In genomic region chr19:39759457-39760184, GRCh38 we compare ENCODE assay signal across 22 cellular contexts. TPM values are rescaled to one million over a fixed set of nuclear protein-coding genes. Genes with fewer than 3 reads are reported as not detected.
DNase-seq lines count a peak whose midpoint lies in the region; ATAC-seq, FAIRE-seq and TF ChIP-seq lines count a peak whose summit lies in the region.
"Had no signal": no experiment of that assay in that cellular context is flagged by ENCODE, and none has a peak within 500 bp of the region (broad histone marks: within the 10 kb centered on the region; RNA-seq: fewer than 3 reads in every experiment).

No MANE protein-coding gene starts in this region.

- intact Hi-C loops in left colon (cut with DNase I, micrococcal nuclease) (no loop called here), Calu3 (cut with micrococcal nuclease; ENCODE audit: unreplicated experiment) (loop anchor here (10.0 kb wide), 1 partner anchor 205 kb away; no protein-coding TSS in a partner anchor)

- no peak overlapping the region for H3K27ac Mint-ChIP-seq in Calu3 (ENCODE audit: unreplicated experiment)
- H3K27ac Mint-ChIP-seq: CD4-positive, alpha-beta memory T cell; HFFc6; IgD-negative memory B cell had no signal

- no peaks in the 10 kb centered on the region for H3K9me3 Mint-ChIP-seq in Calu3 (ENCODE audit: low read depth, unreplicated experiment)
- H3K9me3 Mint-ChIP-seq: HFFc6 had no signal

- BruUV-seq in Calu3 (replicated peaks; lab: Mats Ljungman, UMichigan) = no TSS peak

- no peaks in the 10 kb centered on the region for H3K36me3 Mint-ChIP-seq in Calu3 (ENCODE audit: insufficient read depth, unreplicated experiment)
- H3K36me3 Mint-ChIP-seq: CD4-positive, alpha-beta memory T cell; IgD-negative memory B cell had no signal

- peak; percentile 93 for FAIRE-seq in GM18507 (lab: Jason Lieb, UNC)
- FAIRE-seq: H1 had no signal

- H3K4me1 Mint-ChIP-seq in Calu3 (ENCODE audit: low read depth, unreplicated experiment) = no peaks in the 10 kb centered on the region
- H3K4me1 Mint-ChIP-seq: CD4-positive, alpha-beta memory T cell had no signal

- H3K4me3 Mint-ChIP-seq in Calu3 (ENCODE audit: low read depth, unreplicated experiment) = no peak overlapping the region
- H3K4me3 Mint-ChIP-seq: CD4-positive, alpha-beta memory T cell; HFFc6; IgD-negative memory B cell had no signal

- DNase-seq in GF-D8 (lab: John Stamatoyannopoulos, UW) (peak; percentile 14), GM18507 (ENCODE audit: extremely low spot score, insufficient read length, low read depth) (no peak), OCI-M1 (lab: John Stamatoyannopoulos, UW) (peak; percentile 13), left colon (no peak), Calu3 (no peak)
- DNase-seq: AML-193; CD4-positive, alpha-beta memory T cell; DMS 273 treated with DMSO at 0.1 percent for 48 hours; HFFc6; NCI-H1048; NCI-H146; NCI-H2081 treated with DMSO at 0.1 percent for 48 hours; NCI-H2227 treated with DMSO at 0.1 percent for 48 hours; NCI-H524 treated with DMSO at 0.1 percent for 48 hours; PC-3; T-helper 1 cell had no signal

- H3K27me3 Mint-ChIP-seq in Calu3 (ENCODE audit: unreplicated experiment) = peaks cover 30% of the 10 kb centered on the region

- ATAC-seq in HG03280 (IDR thresholded peaks at IDR 0.05; ENCODE audit: unreplicated experiment) (peak; percentile 65), left colon (no peak), GM21723 (IDR thresholded peaks at IDR 0.05; ENCODE audit: unreplicated experiment) (no peak), HG02852 (IDR thresholded peaks at IDR 0.05; ENCODE audit: unreplicated experiment) (no peak)
- ATAC-seq: PC-3 had no signal

- CTCF ChIA-PET in Calu3 (lab: Charles Lee) = no interaction called here

- no peak for TF ChIP-seq CTCF in Calu3 (IDR thresholded peaks at IDR 0.05; ENCODE audit: unreplicated experiment)

RNA-seq across cellular contexts. Expression of gene LEUTX, which starts 19.0 kb away (rescaled TPM):
- not detected for total RNA-seq in left colon
- not detected in 2 replicates for total RNA-seq in Calu3 (2022)
- total RNA-seq: CD4-positive, alpha-beta memory T cell; Daoy; H1; HFFc6; PC-3 had no signal

RNA-seq across cellular contexts. Expression of gene CLC, which starts 21.8 kb away (rescaled TPM):
- total RNA-seq in left colon = 1 to 10 TPM in 1 of 2 donors, not detected in 1; 1.8 TPM
- not detected in 2 replicates for total RNA-seq in Calu3 (2022)
- total RNA-seq: Daoy, HFFc6, PC-3 had no signal

RNA-seq across cellular contexts. Expression of gene LGALS14, which starts 55.3 kb away (rescaled TPM):
- not detected for total RNA-seq in left colon
- not detected in 2 replicates for total RNA-seq in Calu3 (2022)
- total RNA-seq: CD4-positive, alpha-beta memory T cell; Daoy; HFFc6; PC-3 had no signal

Comparison
In these comparisons a context has a peak if more than half of its experiments do, and no peak if none do; other contexts are left out.
1. DNase-seq: peak in GF-D8 (single experiment) and OCI-M1 (single experiment); none in GM18507 (single experiment), left colon (0 of 2) and Calu3 (single experiment).